In the genomic region with DNA sequence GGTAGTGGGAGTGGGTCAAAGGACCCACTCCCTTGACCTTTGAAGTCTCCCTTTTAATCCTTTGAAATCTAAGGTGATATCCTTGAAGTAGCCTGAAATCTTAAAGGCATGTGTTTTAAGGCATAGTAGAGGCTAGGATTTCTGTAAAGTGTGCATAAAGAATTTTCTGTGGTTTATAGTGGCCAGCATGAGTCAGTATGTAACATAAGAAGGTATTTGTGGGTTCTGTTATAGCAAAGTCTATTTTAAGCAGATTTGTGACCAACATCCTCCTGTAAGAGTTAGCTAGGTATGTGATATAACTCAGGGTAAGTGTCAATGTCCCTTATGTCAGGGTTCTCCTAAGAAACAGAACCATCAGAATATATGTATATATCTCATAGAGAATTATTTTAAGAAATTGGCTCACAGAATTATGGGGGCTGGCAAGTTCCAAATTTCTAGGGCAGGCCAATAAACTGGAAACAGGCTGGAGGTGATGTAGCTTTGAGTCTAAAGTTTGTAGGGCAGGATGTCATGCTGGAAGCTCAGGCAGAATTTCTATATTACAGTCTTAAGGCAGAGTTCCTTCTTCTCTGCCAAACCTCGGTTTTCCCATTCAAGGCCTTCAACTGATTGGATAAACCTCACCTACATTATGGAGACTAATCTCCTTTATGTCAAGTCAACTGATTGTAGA, we compare ENCODE assay signal across 16 cellular contexts. TPM values are rescaled to one million over a fixed set of nuclear protein-coding genes. Genes with fewer than 3 reads are reported as not detected.
DNase-seq lines count a peak whose midpoint lies in the region; TF ChIP-seq lines count a peak whose summit lies in the region.
"Had no signal": no experiment of that assay in that cellular context is flagged by ENCODE, and none has a peak within 500 bp of the region (broad histone marks: within the 10 kb centered on the region; RNA-seq: fewer than 3 reads in every experiment).

No MANE protein-coding gene starts in this region.

- POLR2A ChIA-PET in BJ (lab: Charles Lee) = interaction anchor here (0.6 to 0.7 kb wide), 2 partner anchors 9 to 154 kb away, joined by 3 to 6 read pairs; no protein-coding TSS in a partner anchor

- H3K9me3 ChIP-seq in MM.1S (replicated peaks; ENCODE audit: insufficient read depth, low read length) = no peaks in the 10 kb centered on the region

- no peaks in the 10 kb centered on the region for H3K36me3 Mint-ChIP-seq in glutamatergic neuron (ENCODE audit: unreplicated experiment)
- H3K36me3 Mint-ChIP-seq: CD4-positive, CD25-positive, alpha-beta regulatory T cell; type B pancreatic cell had no signal

- H3K27ac Mint-ChIP-seq in glutamatergic neuron (ENCODE audit: unreplicated experiment) = no peak overlapping the region
- H3K27ac Mint-ChIP-seq: CD4-positive, CD25-positive, alpha-beta regulatory T cell; type B pancreatic cell had no signal

- H3K4me1 ChIP-seq in MM.1S (ENCODE audit: low read length) = peaks cover 11% of the 10 kb centered on the region

- no peaks in the 10 kb centered on the region for H3F3A ChIP-seq in MM.1S (ENCODE audit: insufficient read depth, low read length)

- no peak for TF ChIP-seq CTCF in BJ (IDR thresholded peaks at IDR 0.05; ENCODE audit: insufficient read depth, low read depth, low read length)
- TF ChIP-seq CTCF in MM.1S (IDR thresholded peaks at IDR 0.05; ENCODE audit: low read length) = no peak
- no peak for TF ChIP-seq CTCF in glutamatergic neuron (IDR thresholded peaks at IDR 0.05; ENCODE audit: partially characterized antibody, unreplicated experiment)

- peaks cover 1% of the 10 kb centered on the region for H3K27me3 Mint-ChIP-seq in glutamatergic neuron (ENCODE audit: unreplicated experiment)
- H3K27me3 Mint-ChIP-seq: CD4-positive, CD25-positive, alpha-beta regulatory T cell; type B pancreatic cell had no signal

- H3K36me3 ChIP-seq in BJ (ENCODE audit: control insufficient read depth, insufficient read depth, low read length) (no peaks in the 10 kb centered on the region), MM.1S (replicated peaks; ENCODE audit: insufficient read depth, low read length) (no peaks in the 10 kb centered on the region)

- no peaks in the 10 kb centered on the region for H3K4me1 Mint-ChIP-seq in glutamatergic neuron (ENCODE audit: low read depth, unreplicated experiment)
- H3K4me1 Mint-ChIP-seq: CD4-positive, CD25-positive, alpha-beta regulatory T cell had no signal

- no peaks in the 10 kb centered on the region for H4K20me1 ChIP-seq in MM.1S (ENCODE audit: insufficient read depth, low read length)

- CTCF ChIA-PET in BJ (lab: Yijun Ruan, JAX) = interaction anchor here (0.5 to 1.0 kb wide), 3 partner anchors 12 to 375 kb away, joined by 3 to 4 read pairs (median 3); no protein-coding TSS in a partner anchor

- no peak overlapping the region for H2AFZ ChIP-seq in MM.1S (ENCODE audit: low read length)

- H3K9ac ChIP-seq in MM.1S (ENCODE audit: low read length) = no peak overlapping the region

- no peaks in the 10 kb centered on the region for H3K9me3 Mint-ChIP-seq in glutamatergic neuron (ENCODE audit: unreplicated experiment)

- peak; percentile 43 for DNase-seq in BJ (ENCODE audit: low read depth)
- peak; percentile 89 for DNase-seq in H4 (ENCODE audit: low spot score)
- peak; percentile 74 for DNase-seq in MM.1S
- DNase-seq in fibroblast of peridontal ligament (ENCODE audit: extremely low read depth) = peak; percentile 88
- no peak for DNase-seq in iPS-NIHi7 (ENCODE audit: extremely low spot score)
- no peak for DNase-seq in activated CD4-positive, CD25-positive, alpha-beta regulatory T cell (lab: John Stamatoyannopoulos, UW)
- no peak for DNase-seq in putamen (ENCODE audit: low spot score)
- no peak for DNase-seq in glutamatergic neuron
- DNase-seq: activated gamma-delta T cell treated with Interleukin-2 at 50 U/mL for 16 hours; CD4-positive, CD25-positive, alpha-beta regulatory T cell; erythroblast; mesendoderm; NCI-H69; stimulated activated CD4-positive, alpha-beta T cell treated with anti-CD3 and anti-CD28 coated beads, Interleukin-1b, Interleukin-23, amount 100 ng/mL, for 48 hours had no signal

- no peaks in the 10 kb centered on the region for H3K9me2 ChIP-seq in MM.1S (replicated peaks; ENCODE audit: insufficient read depth, low read length)

- H3K27me3 ChIP-seq in BJ (ENCODE audit: control insufficient read depth, insufficient read depth, low read length) (no peaks in the 10 kb centered on the region), MM.1S (replicated peaks; ENCODE audit: insufficient read depth, low read length) (no peaks in the 10 kb centered on the region; the same call in 1 of the 2 replicates)

- H3K79me2 ChIP-seq in MM.1S (ENCODE audit: low read length) = no peaks in the 10 kb centered on the region

- H3K4me3 ChIP-seq in BJ (ENCODE audit: low read depth, low read length) = no peak overlapping the region
- H3K4me3 ChIP-seq in MM.1S (ENCODE audit: low read length) = no peak overlapping the region

- peak overlapping the region; percentile 8; the same call in 1 of the 2 replicates for H3K4me2 ChIP-seq in MM.1S (ENCODE audit: low read depth, low read length)

- H3K4me3 Mint-ChIP-seq in glutamatergic neuron (ENCODE audit: unreplicated experiment) = no peak overlapping the region
- H3K4me3 Mint-ChIP-seq: CD4-positive, CD25-positive, alpha-beta regulatory T cell; type B pancreatic cell had no signal

- H3K27ac ChIP-seq in MM.1S (ENCODE audit: low read length) = no peak overlapping the region

RNA-seq across cellular contexts. Expression of gene EPYC, which starts 18.7 kb away (rescaled TPM):
- 0.17 TPM in 1 of 2 replicates, not detected in the other for polyA plus RNA-seq in BJ (2011; rRNA removed)
- not detected in 2 replicates for polyA minus RNA-seq in BJ (2011; rRNA and poly(A)+ RNA removed)
- total RNA-seq in H4 (2014; rRNA removed; shearing (Covaris generic)) = 5.6 and 7.6 TPM in 2 replicates
- not detected for total RNA-seq in glutamatergic neuron (ENCODE audit: unreplicated experiment)
- total RNA-seq: CD4-positive, CD25-positive, alpha-beta regulatory T cell; HepG2 had no signal
- polyA plus RNA-seq: CD4-positive, CD25-positive, alpha-beta regulatory T cell; HepG2 had no signal

RNA-seq across cellular contexts. Expression of gene KERA, which starts 34.4 kb away (rescaled TPM):
- polyA plus RNA-seq in BJ (2011; rRNA removed) = not detected in 2 replicates
- not detected in 2 replicates for polyA minus RNA-seq in BJ (2011; rRNA and poly(A)+ RNA removed)
- not detected in 2 replicates for total RNA-seq in H4 (2014; rRNA removed; shearing (Covaris generic))
- total RNA-seq in glutamatergic neuron (ENCODE audit: unreplicated experiment) = not detected
- total RNA-seq: CD4-positive, CD25-positive, alpha-beta regulatory T cell; HepG2 had no signal
- polyA plus RNA-seq: CD4-positive, CD25-positive, alpha-beta regulatory T cell; HepG2 had no signal

Comparison
In these comparisons a context has a peak if more than half of its experiments do, and no peak if none do; other contexts are left out.
1. DNase-seq: peak in BJ (single experiment), H4 (single experiment), MM.1S (single experiment) and fibroblast of peridontal ligament (single experiment); none in iPS-NIHi7 (single experiment), activated CD4-positive, CD25-positive, alpha-beta regulatory T cell (0 of 4), putamen (single experiment) and glutamatergic neuron (single experiment).